ENCODE assay signal across 27 cellular contexts in genomic region chr1:219215477-219215876, GRCh38. TPM values are rescaled to one million over a fixed set of nuclear protein-coding genes. Genes with fewer than 3 reads are reported as not detected.
DNase-seq lines count a peak whose midpoint lies in the region; ATAC-seq and TF ChIP-seq lines count a peak whose summit lies in the region.
"Had no signal": no experiment of that assay in that cellular context is flagged by ENCODE, and none has a peak within 500 bp of the region (broad histone marks: within the 10 kb centered on the region; RNA-seq: fewer than 3 reads in every experiment).

No MANE protein-coding gene starts in this region.

- H3F3A ChIP-seq in GM23248 (ENCODE audit: insufficient read depth), result no peaks in the 10 kb centered on the region

- no peaks in the 10 kb centered on the region for H3K4me1 Mint-ChIP-seq in activated CD4-positive, alpha-beta T cell treated with anti-CD3 and anti-CD28 coated beads for 36 hours
- H3K4me1 Mint-ChIP-seq in stimulated activated effector memory CD8-positive, alpha-beta T cell treated with anti-CD3 and anti-CD28 coated beads, Interleukin-12 subunit alpha, Interleukin-12 subunit beta, amount 100 ng/mL, for 72 hours, result no peaks in the 10 kb centered on the region
- H3K4me1 Mint-ChIP-seq: activated CD4-positive, alpha-beta T cell treated with anti-CD3 and anti-CD28 coated beads, Interleukin-2, amount 10 ng/mL, durations not matched to agents 24 days and 14 days had no signal

- H3K4me3 Mint-ChIP-seq in activated CD4-positive, alpha-beta T cell treated with anti-CD3 and anti-CD28 coated beads for 36 hours, result no peak overlapping the region
- no peak overlapping the region for H3K4me3 Mint-ChIP-seq in stimulated activated effector memory CD8-positive, alpha-beta T cell treated with anti-CD3 and anti-CD28 coated beads, Interleukin-12 subunit alpha, Interleukin-12 subunit beta, amount 100 ng/mL, for 72 hours
- H3K4me3 Mint-ChIP-seq: activated CD4-positive, alpha-beta T cell treated with anti-CD3 and anti-CD28 coated beads, Interleukin-2, amount 10 ng/mL, durations not matched to agents 24 days and 14 days had no signal

- no peaks in the 10 kb centered on the region for H3K9me3 ChIP-seq in GM23248 (ENCODE audit: low read depth)
- H3K9me3 ChIP-seq in hepatocyte (ENCODE audit: low read depth), result no peaks in the 10 kb centered on the region
- H3K9me3 ChIP-seq: gastroesophageal sphincter, spleen, upper lobe of left lung had no signal

- H4K20me1 ChIP-seq in GM23248 (ENCODE audit: insufficient read depth) (no peaks in the 10 kb centered on the region), hepatocyte (ENCODE audit: insufficient read depth, poor library complexity, severe bottlenecking) (no peaks in the 10 kb centered on the region)

- H3K9me2 ChIP-seq in GM23248 (ENCODE audit: insufficient read depth), result no peaks in the 10 kb centered on the region
- H3K9me2 ChIP-seq in hepatocyte (replicated peaks; ENCODE audit: insufficient read depth), result no peaks in the 10 kb centered on the region

- H3K9ac ChIP-seq in GM23248, result no peak overlapping the region

- no peak for TF ChIP-seq CTCF in hepatocyte (IDR thresholded peaks at IDR 0.05; ENCODE audit: poor library complexity)

- H3K4me1 ChIP-seq in GM23248 (ENCODE audit: insufficient read depth), result no peaks in the 10 kb centered on the region
- no peaks in the 10 kb centered on the region for H3K4me1 ChIP-seq in hepatocyte (ENCODE audit: insufficient read depth)
- H3K4me1 ChIP-seq: gastroesophageal sphincter, spleen, upper lobe of left lung had no signal

- POLR2A ChIA-PET in activated CD4-positive, alpha-beta T cell treated with anti-CD3 and anti-CD28 coated beads for 36 hours (lab: Charles Lee), result no interaction called here

- H3K27me3 Mint-ChIP-seq in activated CD4-positive, alpha-beta T cell treated with anti-CD3 and anti-CD28 coated beads for 36 hours, result no peaks in the 10 kb centered on the region
- H3K27me3 Mint-ChIP-seq: activated CD4-positive, alpha-beta T cell treated with anti-CD3 and anti-CD28 coated beads, Interleukin-2, amount 10 ng/mL, durations not matched to agents 24 days and 14 days had no signal

- H3K36me3 ChIP-seq in GM23248 (ENCODE audit: low read depth) (peaks cover 6% of the 10 kb centered on the region; the same call in 1 of the 2 replicates), hepatocyte (replicated peaks; ENCODE audit: insufficient read depth, low read depth) (no peaks in the 10 kb centered on the region)

- H3K27me3 ChIP-seq in GM23248 (replicated peaks; ENCODE audit: insufficient read depth) (no peaks in the 10 kb centered on the region), hepatocyte (no peaks in the 10 kb centered on the region)
- H3K27me3 ChIP-seq: cardiac muscle cell, gastroesophageal sphincter, spleen, upper lobe of left lung had no signal

- intact Hi-C loops in activated CD4-positive, alpha-beta T cell treated with anti-CD3 and anti-CD28 coated beads for 36 hours (cut with DNase I, micrococcal nuclease), result no loop called here

- H3K27ac ChIP-seq in GM23248, result no peak overlapping the region
- no peak overlapping the region for H3K27ac ChIP-seq in hepatocyte
- H3K27ac ChIP-seq: 22Rv1, cardiac muscle cell, gastroesophageal sphincter, spleen, upper lobe of left lung had no signal

- H3K79me2 ChIP-seq in GM23248 (ENCODE audit: insufficient read depth), result no peaks in the 10 kb centered on the region
- no peaks in the 10 kb centered on the region for H3K79me2 ChIP-seq in hepatocyte

- peaks cover 29% of the 10 kb centered on the region for H3K36me3 Mint-ChIP-seq in activated CD4-positive, alpha-beta T cell treated with anti-CD3 and anti-CD28 coated beads for 36 hours (ENCODE audit: low read depth)
- H3K36me3 Mint-ChIP-seq in stimulated activated effector memory CD8-positive, alpha-beta T cell treated with anti-CD3 and anti-CD28 coated beads, Interleukin-12 subunit alpha, Interleukin-12 subunit beta, amount 100 ng/mL, for 72 hours, result peaks cover 10% of the 10 kb centered on the region

- in situ Hi-C loops in GM23248 (cut with MboI), result no loop called here

- ATAC-seq in activated CD4-positive, alpha-beta T cell treated with anti-CD3 and anti-CD28 coated beads for 36 hours, result peak; percentile 26
- ATAC-seq in HG02623 (IDR thresholded peaks at IDR 0.05; ENCODE audit: unreplicated experiment), result peak; percentile 44
- peak; percentile 53 for ATAC-seq in stimulated activated effector memory CD8-positive, alpha-beta T cell treated with anti-CD3 and anti-CD28 coated beads, Interleukin-12 subunit alpha, Interleukin-12 subunit beta, amount 100 ng/mL, for 72 hours
- ATAC-seq: gastroesophageal sphincter had no signal

- H3K27ac Mint-ChIP-seq in activated CD4-positive, alpha-beta T cell treated with anti-CD3 and anti-CD28 coated beads for 36 hours, result no peak overlapping the region
- no peak overlapping the region for H3K27ac Mint-ChIP-seq in stimulated activated effector memory CD8-positive, alpha-beta T cell treated with anti-CD3 and anti-CD28 coated beads, Interleukin-12 subunit alpha, Interleukin-12 subunit beta, amount 100 ng/mL, for 72 hours
- H3K27ac Mint-ChIP-seq: activated CD4-positive, alpha-beta T cell treated with anti-CD3 and anti-CD28 coated beads, Interleukin-2, amount 10 ng/mL, durations not matched to agents 24 days and 14 days had no signal

- no peak for DNase-seq in activated CD4-positive, alpha-beta T cell treated with anti-CD3 and anti-CD28 coated beads for 36 hours
- DNase-seq in activated CD4-positive, alpha-beta T cell treated with anti-CD3 and anti-CD28 coated beads, Interleukin-2, amount 50 U/mL, for 1 hour, result no peak
- DNase-seq in RPMI7951 (ENCODE audit: low read depth) (peak; percentile 29), Ammon's horn (ENCODE audit: low spot score) (no peak), GM23248 (no peak), hepatocyte (ENCODE audit: low spot score) (no peak)
- no peak for DNase-seq in stimulated activated effector memory CD8-positive, alpha-beta T cell treated with anti-CD3 and anti-CD28 coated beads, Interleukin-12 subunit alpha, Interleukin-12 subunit beta, amount 100 ng/mL, for 72 hours (ENCODE audit: low spot score in 2 of 2)
- DNase-seq: activated CD4-positive, alpha-beta T cell treated with anti-CD3 and anti-CD28 coated beads, Interleukin-2, amount 10 ng/mL, durations not matched to agents 24 days and 14 days; activated CD8-positive, alpha-beta memory T cell treated with anti-CD3 and anti-CD28 coated beads, Interleukin-2, amount 50 U/mL, for 4 hours; activated effector memory CD4-positive, alpha-beta T cell treated with Interleukin-2 at 50 U/mL for 16 hours; AML-193; COR-L47; DMS79 treated with DMSO at 0.1 percent for 48 hours; H7; KG1; NCI-H187 treated with DMSO at 0.1 percent for 48 hours; NCI-H2227 treated with DMSO at 0.1 percent for 48 hours; NCI-H82; retina; SHP77 treated with DMSO at 0.1 percent for 48 hours; spleen; stimulated activated CD4-positive, alpha-beta T cell treated with anti-CD3 and anti-CD28 coated beads, Interleukin-4, amount 100 ng/mL, for 4 hours; upper lobe of left lung had no signal

- H3K4me2 ChIP-seq in GM23248 (ENCODE audit: unreplicated experiment) (no peak overlapping the region), hepatocyte (no peak overlapping the region)

- H2AFZ ChIP-seq in GM23248 (no peak overlapping the region), hepatocyte (no peak overlapping the region)

- no peak overlapping the region for H3K4me3 ChIP-seq in GM23248
- no peak overlapping the region for H3K4me3 ChIP-seq in hepatocyte
- H3K4me3 ChIP-seq: cardiac muscle cell, gastroesophageal sphincter, spleen, upper lobe of left lung had no signal

- H3K9me3 Mint-ChIP-seq in activated CD4-positive, alpha-beta T cell treated with anti-CD3 and anti-CD28 coated beads for 36 hours (ENCODE audit: low read depth), result no peaks in the 10 kb centered on the region
- no peaks in the 10 kb centered on the region for H3K9me3 Mint-ChIP-seq in stimulated activated effector memory CD8-positive, alpha-beta T cell treated with anti-CD3 and anti-CD28 coated beads, Interleukin-12 subunit alpha, Interleukin-12 subunit beta, amount 100 ng/mL, for 72 hours
- H3K9me3 Mint-ChIP-seq: activated CD4-positive, alpha-beta T cell treated with anti-CD3 and anti-CD28 coated beads, Interleukin-2, amount 10 ng/mL, durations not matched to agents 24 days and 14 days had no signal

- CTCF ChIA-PET in activated CD4-positive, alpha-beta T cell treated with anti-CD3 and anti-CD28 coated beads for 36 hours (lab: Charles Lee), result interaction anchor here (1.5 kb wide), 1 partner anchor 14 kb away, joined by 3 read pairs; no protein-coding TSS in a partner anchor

RNA-seq across cellular contexts. Expression of gene LYPLAL1, which starts 41.8 kb away (rescaled TPM):
- 10 to 100 TPM; 25.3 to 27.9 TPM for total RNA-seq in activated CD4-positive, alpha-beta T cell treated with anti-CD3 and anti-CD28 coated beads for 36 hours
- total RNA-seq in RPMI7951 (2014; rRNA removed; shearing (Covaris generic)), result 13.7 and 15.1 TPM in 2 replicates
- total RNA-seq in GM23248 (2014; rRNA removed; shearing (Covaris generic)), result 9.1 and 11.4 TPM in 2 replicates
- polyA plus RNA-seq in GM23248 (2016; fragmentation: Nextera tagmentation; extraction: Ambion mirVana) (31.8 and 33.7 TPM in 2 replicates), hepatocyte (31.9 and 38.0 TPM in 2 replicates)
- 18.7 and 28.3 TPM in 2 replicates for total RNA-seq in hepatocyte
